Comparison of ENCODE assay signal across 8 cellular contexts in the genomic region with DNA sequence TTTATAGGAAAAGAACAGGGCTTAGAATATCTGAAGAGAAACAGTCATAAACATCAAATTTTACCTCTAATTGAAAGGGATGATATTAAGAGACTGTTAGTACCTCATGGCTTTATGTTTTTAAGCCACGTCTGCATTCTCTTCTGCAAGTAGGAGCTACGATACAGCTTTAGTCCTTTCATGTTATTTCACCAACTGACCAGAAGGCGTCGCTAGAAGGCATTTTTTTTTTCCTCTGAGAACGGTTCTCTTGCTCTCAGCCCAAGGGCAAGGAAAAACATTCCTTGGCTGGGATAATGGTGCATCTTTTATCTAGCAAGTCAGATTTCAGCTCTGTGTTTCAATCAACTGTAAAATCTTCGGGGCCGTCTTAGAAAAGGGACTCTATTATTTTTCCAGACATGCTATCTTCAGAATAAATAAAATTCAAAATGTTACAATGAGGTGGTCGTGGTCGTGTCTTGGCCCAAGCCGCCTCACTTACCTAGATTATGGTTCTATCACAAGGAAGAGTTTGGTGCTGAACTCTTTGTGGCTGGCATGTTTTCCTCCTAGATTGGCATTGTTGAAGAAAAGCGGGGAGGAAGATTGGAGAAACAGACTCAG. TPM values are rescaled to one million over a fixed set of nuclear protein-coding genes. Genes with fewer than 3 reads are reported as not detected.
DNase-seq lines count a peak whose midpoint lies in the region; ATAC-seq and TF ChIP-seq lines count a peak whose summit lies in the region.

No MANE protein-coding gene starts in this region.

- WGBS in psoas muscle, 3 donors: 37 to 39% (median 37%) methylated on average over 11 of the region's 11 CpGs

- H3K9me3 ChIP-seq in psoas muscle: no peaks in the 10 kb centered on the region

- peak; percentile 74 for ATAC-seq in activated CD4-positive, alpha-beta T cell treated with anti-CD3 and anti-CD28 coated beads for 36 hours
- ATAC-seq in psoas muscle (peak in 3 of 4 donors; percentile 58 to 63 (median 59)), HG03442 (IDR thresholded peaks at IDR 0.05; ENCODE audit: unreplicated experiment) (no peak)

- peak overlapping the region; percentile 27 for H3K4me3 Mint-ChIP-seq in activated CD4-positive, alpha-beta T cell treated with anti-CD3 and anti-CD28 coated beads for 36 hours
- peak overlapping the region; percentile 82 for H3K4me3 Mint-ChIP-seq in HFFc6
- H3K4me3 Mint-ChIP-seq in activated T-helper 2 cell treated with anti-CD3 and anti-CD28 coated beads, Interferon-gamma antibody, Interleukin-2, Interleukin-4, amounts not matched to agents 10 μg/mL and 5 μg/mL and 100 μg/mL, durations not matched to agents 14 hours and 24 hours and 36 hours (ENCODE audit: low read depth): peak overlapping the region; percentile 27

- CTCF ChIA-PET in activated CD4-positive, alpha-beta T cell treated with anti-CD3 and anti-CD28 coated beads for 36 hours (lab: Charles Lee): interaction anchor here (0.6 to 3.7 kb wide), 35 partner anchors 10 to 1155 kb away, joined by 3 to 39 read pairs (median 4); no protein-coding TSS in a partner anchor

- DNase-seq in activated CD4-positive, alpha-beta T cell treated with anti-CD3 and anti-CD28 coated beads for 36 hours: peak; percentile 47
- no peak for DNase-seq in activated CD4-positive, alpha-beta T cell treated with anti-CD3 and anti-CD28 coated beads for 1 hour
- DNase-seq in HFFc6: peak; percentile 66
- peak; percentile 21 for DNase-seq in NCI-H69 (lab: John Stamatoyannopoulos, UW)
- no peak for DNase-seq in activated T-helper 2 cell treated with anti-CD3 and anti-CD28 coated beads, Interferon-gamma antibody, Interleukin-2, Interleukin-4, amounts not matched to agents 10 μg/mL and 5 μg/mL and 100 μg/mL, durations not matched to agents 14 hours and 24 hours and 36 hours (ENCODE audit: low spot score)
- peak in 27 of 42 donors; percentile 13 to 70 (median 41) for DNase-seq in head of caudate nucleus
- DNase-seq in psoas muscle: no peak

- TF ChIP-seq CTCF in HFFc6 (IDR thresholded peaks at IDR 0.05) (peak; percentile 93), psoas muscle (IDR thresholded peaks at IDR 0.05) (peak; percentile 64)

- no peaks in the 10 kb centered on the region for H3K36me3 ChIP-seq in psoas muscle (ENCODE audit: insufficient read depth in 1 of 2, low read depth in 1 of 2)

- no peaks in the 10 kb centered on the region for H3K36me3 Mint-ChIP-seq in activated CD4-positive, alpha-beta T cell treated with anti-CD3 and anti-CD28 coated beads for 36 hours (ENCODE audit: low read depth)
- no peaks in the 10 kb centered on the region for H3K36me3 Mint-ChIP-seq in HFFc6 (ENCODE audit: low read depth)
- no peaks in the 10 kb centered on the region for H3K36me3 Mint-ChIP-seq in activated T-helper 2 cell treated with anti-CD3 and anti-CD28 coated beads, Interferon-gamma antibody, Interleukin-2, Interleukin-4, amounts not matched to agents 10 μg/mL and 5 μg/mL and 100 μg/mL, durations not matched to agents 14 hours and 24 hours and 36 hours (ENCODE audit: low read depth)

- no peaks in the 10 kb centered on the region for H3K4me1 ChIP-seq in psoas muscle

- H3K4me1 Mint-ChIP-seq in activated CD4-positive, alpha-beta T cell treated with anti-CD3 and anti-CD28 coated beads for 36 hours: peaks cover 26% of the 10 kb centered on the region
- H3K4me1 Mint-ChIP-seq in HFFc6 (ENCODE audit: low read depth): peaks cover 37% of the 10 kb centered on the region
- peaks cover 25% of the 10 kb centered on the region for H3K4me1 Mint-ChIP-seq in activated T-helper 2 cell treated with anti-CD3 and anti-CD28 coated beads, Interferon-gamma antibody, Interleukin-2, Interleukin-4, amounts not matched to agents 10 μg/mL and 5 μg/mL and 100 μg/mL, durations not matched to agents 14 hours and 24 hours and 36 hours (ENCODE audit: low read depth)

- intact Hi-C loops in activated CD4-positive, alpha-beta T cell treated with anti-CD3 and anti-CD28 coated beads for 36 hours (cut with DNase I, micrococcal nuclease): loop anchor here (1.0 to 10.0 kb wide), 6 partner anchors 46 to 1159 kb away; no protein-coding TSS in a partner anchor
- intact Hi-C loops in activated T-helper 2 cell treated with anti-CD3 and anti-CD28 coated beads, Interferon-gamma antibody, Interleukin-2, Interleukin-4, amounts not matched to agents 10 μg/mL and 5 μg/mL and 100 μg/mL, durations not matched to agents 14 hours and 24 hours and 36 hours (cut with micrococcal nuclease): loop anchor here (5.0 kb wide), 1 partner anchor 46 kb away; no protein-coding TSS in a partner anchor
- intact Hi-C loops in head of caudate nucleus (cut with DNase I): no loop called here
- intact Hi-C loops in psoas muscle (cut with DNase I): no loop called here

- H3K27ac Mint-ChIP-seq in activated CD4-positive, alpha-beta T cell treated with anti-CD3 and anti-CD28 coated beads for 36 hours: no peak overlapping the region
- peak overlapping the region; percentile 6; the same call in 1 of the 2 replicates for H3K27ac Mint-ChIP-seq in HFFc6
- peak overlapping the region; percentile 36 for H3K27ac Mint-ChIP-seq in activated T-helper 2 cell treated with anti-CD3 and anti-CD28 coated beads, Interferon-gamma antibody, Interleukin-2, Interleukin-4, amounts not matched to agents 10 μg/mL and 5 μg/mL and 100 μg/mL, durations not matched to agents 14 hours and 24 hours and 36 hours

- H3K27me3 Mint-ChIP-seq in activated CD4-positive, alpha-beta T cell treated with anti-CD3 and anti-CD28 coated beads for 36 hours: peaks cover 11% of the 10 kb centered on the region
- peaks cover 7% of the 10 kb centered on the region for H3K27me3 Mint-ChIP-seq in HFFc6 (ENCODE audit: insufficient read depth)
- peaks cover 5% of the 10 kb centered on the region for H3K27me3 Mint-ChIP-seq in activated T-helper 2 cell treated with anti-CD3 and anti-CD28 coated beads, Interferon-gamma antibody, Interleukin-2, Interleukin-4, amounts not matched to agents 10 μg/mL and 5 μg/mL and 100 μg/mL, durations not matched to agents 14 hours and 24 hours and 36 hours (ENCODE audit: low read depth)

- no peaks in the 10 kb centered on the region for H3K9me3 Mint-ChIP-seq in activated CD4-positive, alpha-beta T cell treated with anti-CD3 and anti-CD28 coated beads for 36 hours (ENCODE audit: low read depth)
- H3K9me3 Mint-ChIP-seq in HFFc6: no peaks in the 10 kb centered on the region
- no peaks in the 10 kb centered on the region for H3K9me3 Mint-ChIP-seq in activated T-helper 2 cell treated with anti-CD3 and anti-CD28 coated beads, Interferon-gamma antibody, Interleukin-2, Interleukin-4, amounts not matched to agents 10 μg/mL and 5 μg/mL and 100 μg/mL, durations not matched to agents 14 hours and 24 hours and 36 hours

- no peak overlapping the region for H3K27ac ChIP-seq in psoas muscle

- POLR2A ChIA-PET in activated CD4-positive, alpha-beta T cell treated with anti-CD3 and anti-CD28 coated beads for 36 hours (lab: Charles Lee): interaction anchor here (0.7 kb wide), 1 partner anchor 15 kb away, joined by 4 read pairs; no protein-coding TSS in a partner anchor

- H3K4me3 ChIP-seq in psoas muscle: peak overlapping the region; percentile 57

- no peaks in the 10 kb centered on the region for H3K27me3 ChIP-seq in psoas muscle (ENCODE audit: insufficient read depth in 3 of 3, low read length in 2 of 3)

RNA-seq across cellular contexts. Expression of a gene that starts 41.6 kb away (rescaled TPM):
- not detected for total RNA-seq in activated CD4-positive, alpha-beta T cell treated with anti-CD3 and anti-CD28 coated beads for 36 hours
- total RNA-seq in HFFc6 (2021; fragmentation: NEBNext Ultra II Directional; extraction: Animal tissue kit (Norgen Biotek cat#: 25700)): not detected
- not detected in 2 replicates for total RNA-seq in activated T-helper 2 cell treated with anti-CD3 and anti-CD28 coated beads, Interferon-gamma antibody, Interleukin-2, Interleukin-4, amounts not matched to agents 10 μg/mL and 5 μg/mL and 100 μg/mL, durations not matched to agents 14 hours and 24 hours and 36 hours
- not detected for total RNA-seq in psoas muscle
- not detected for polyA plus RNA-seq in psoas muscle

Comparison
In these comparisons a context has a peak if more than half of its experiments do, and no peak if none do; other contexts are left out.
1. DNase-seq: peak in activated CD4-positive, alpha-beta T cell treated with anti-CD3 and anti-CD28 coated beads for 36 hours (single experiment), HFFc6 (single experiment), NCI-H69 (single experiment) and head of caudate nucleus (27 of 42); none in activated CD4-positive, alpha-beta T cell treated with anti-CD3 and anti-CD28 coated beads for 1 hour (single experiment), activated T-helper 2 cell treated with anti-CD3 and anti-CD28 coated beads, Interferon-gamma antibody, Interleukin-2, Interleukin-4, amounts not matched to agents 10 μg/mL and 5 μg/mL and 100 μg/mL, durations not matched to agents 14 hours and 24 hours and 36 hours (single experiment) and psoas muscle (0 of 2).
2. H3K4me3 Mint-ChIP-seq: peak in every context shown above with its lines; median percentile 82 in HFFc6; 27 in activated CD4-positive, alpha-beta T cell treated with anti-CD3 and anti-CD28 coated beads for 36 hours; 27 in activated T-helper 2 cell treated with anti-CD3 and anti-CD28 coated beads, Interferon-gamma antibody, Interleukin-2, Interleukin-4, amounts not matched to agents 10 μg/mL and 5 μg/mL and 100 μg/mL, durations not matched to agents 14 hours and 24 hours and 36 hours.
3. intact Hi-C loops: an anchor here in activated CD4-positive, alpha-beta T cell treated with anti-CD3 and anti-CD28 coated beads for 36 hours (1.0 to 10.0 kb wide) and activated T-helper 2 cell treated with anti-CD3 and anti-CD28 coated beads, Interferon-gamma antibody, Interleukin-2, Interleukin-4, amounts not matched to agents 10 μg/mL and 5 μg/mL and 100 μg/mL, durations not matched to agents 14 hours and 24 hours and 36 hours (5.0 kb wide); none called in head of caudate nucleus and psoas muscle.